19 cellular contexts compared by ENCODE assay signal in the genomic region with DNA sequence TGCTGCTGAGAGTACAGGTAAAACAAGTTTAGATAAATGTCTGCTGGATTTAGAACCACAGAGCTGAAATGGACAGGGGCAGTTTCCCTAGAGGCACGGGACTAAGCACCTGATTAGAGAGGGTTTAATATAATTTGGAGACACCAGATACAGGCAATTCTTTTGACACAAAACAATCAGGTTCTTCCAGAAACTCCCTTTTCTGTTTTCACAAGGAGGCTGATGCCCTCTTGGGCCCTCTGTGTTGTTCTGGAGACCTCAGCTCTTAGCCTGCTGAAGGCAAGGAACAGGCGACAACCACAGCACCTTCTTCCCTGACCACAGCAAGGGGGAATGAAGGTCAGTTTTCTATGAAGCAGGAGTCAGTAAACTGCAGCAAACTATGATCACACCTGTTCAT. TPM values are rescaled to one million over a fixed set of nuclear protein-coding genes. Genes with fewer than 3 reads are reported as not detected.
DNase-seq lines count a peak whose midpoint lies in the region; ATAC-seq, FAIRE-seq and TF ChIP-seq lines count a peak whose summit lies in the region.
"Had no signal": no experiment of that assay in that cellular context is flagged by ENCODE, and none has a peak within 500 bp of the region (broad histone marks: within the 10 kb centered on the region; RNA-seq: fewer than 3 reads in every experiment).

No MANE protein-coding gene starts in this region.

- no peak for DNase-seq in activated CD4-positive, alpha-beta T cell treated with anti-CD3 and anti-CD28 coated beads for 36 hours
- DNase-seq in activated CD4-positive, alpha-beta T cell treated with anti-CD3 and anti-CD28 coated beads for 4 hours: no peak
- no peak for DNase-seq in mammary epithelial cell
- DNase-seq in MCF 10A (ENCODE audit: unreplicated experiment): no peak
- no peak for DNase-seq in GM12878 (ENCODE audit: low read depth, low spot score)
- DNase-seq in type B pancreatic cell (ENCODE audit: extremely low spot score, unreplicated experiment): no peak
- DNase-seq in activated gamma-delta T cell (lab: John Stamatoyannopoulos, UW): no peak
- DNase-seq: 8988T, DMS 273 treated with DMSO at 0.1 percent for 48 hours, GOT3, KG1, NCI-H1105, NCI-H187, NCI-H446, NCI-H748 treated with DMSO at 0.1 percent for 48 hours had no signal

- H3K27ac Mint-ChIP-seq in activated CD4-positive, alpha-beta T cell treated with anti-CD3 and anti-CD28 coated beads for 36 hours: peak overlapping the region; percentile 2
- no peak overlapping the region for H3K27ac Mint-ChIP-seq in MCF 10A (ENCODE audit: low read depth, unreplicated experiment)
- peak overlapping the region; percentile 79 for H3K27ac Mint-ChIP-seq in type B pancreatic cell

- no peaks in the 10 kb centered on the region for H3K4me1 ChIP-seq in mammary epithelial cell (ENCODE audit: insufficient read depth, low read length)
- peaks cover 26% of the 10 kb centered on the region for H3K4me1 ChIP-seq in GM12878 (ENCODE audit: control insufficient read depth, insufficient read depth, low read length)
- H3K4me1 ChIP-seq: BLaER1 had no signal

- peak overlapping the region; percentile 80 for H3K4me3 Mint-ChIP-seq in activated CD4-positive, alpha-beta T cell treated with anti-CD3 and anti-CD28 coated beads for 36 hours
- H3K4me3 Mint-ChIP-seq in MCF 10A (ENCODE audit: unreplicated experiment) (no peak overlapping the region), type B pancreatic cell (peak overlapping the region; percentile 3)

- no peaks in the 10 kb centered on the region for H3K36me3 ChIP-seq in mammary epithelial cell (ENCODE audit: insufficient read depth, low read length)
- no peaks in the 10 kb centered on the region for H3K36me3 ChIP-seq in GM12878 (ENCODE audit: control insufficient read depth in 2 of 2, insufficient read depth in 2 of 2, low read length in 1 of 2)
- H3K36me3 ChIP-seq: BLaER1 had no signal

- H3K4me2 ChIP-seq in mammary epithelial cell (ENCODE audit: insufficient read depth, low read depth, low read length) (no peak overlapping the region), GM12878 (ENCODE audit: control insufficient read depth, insufficient read depth) (peak overlapping the region; percentile 47)
- H3K4me2 ChIP-seq: BLaER1 had no signal

- ATAC-seq in activated CD4-positive, alpha-beta T cell treated with anti-CD3 and anti-CD28 coated beads for 36 hours: no peak
- ATAC-seq in GM12878 (no peak), HG03045 (IDR thresholded peaks at IDR 0.05; ENCODE audit: unreplicated experiment) (no peak)
- ATAC-seq: Panc1 had no signal

- H2AFZ ChIP-seq in mammary epithelial cell (ENCODE audit: low read depth, low read length) (peak overlapping the region; percentile 10), GM12878 (ENCODE audit: control insufficient read depth, low read depth, low read length) (no peak overlapping the region)

- no peak for TF ChIP-seq POLR2A in GM12878 (IDR thresholded peaks at IDR 0.05; ENCODE audit: low read depth, low read length)

- no peak overlapping the region for H3K4me3 ChIP-seq in mammary epithelial cell (replicated peaks in 1 of 3; ENCODE audit: insufficient read depth in 1 of 3, low read depth in 2 of 3, low read length in 3 of 3)
- H3K4me3 ChIP-seq in GM12878: peak overlapping the region; percentile 7; the same call in 1 of the 2 replicates
- H3K4me3 ChIP-seq: BLaER1 had no signal

- POLR2A ChIA-PET in activated CD4-positive, alpha-beta T cell treated with anti-CD3 and anti-CD28 coated beads for 36 hours (lab: Charles Lee): no interaction called here
- POLR2A ChIA-PET in MCF 10A (lab: Yijun Ruan, JAX) (interaction anchor here (0.7 kb wide), 1 partner anchor 713 kb away, joined by 3 read pairs; no protein-coding TSS in a partner anchor), GM12878 (lab: Charles Lee) (interaction anchor here (0.6 kb wide), 1 partner anchor 15 kb away, joined by 3 read pairs; no protein-coding TSS in a partner anchor)

- no peak overlapping the region for H3K27ac ChIP-seq in mammary epithelial cell (ENCODE audit: insufficient read depth, low read depth, low read length)
- H3K27ac ChIP-seq in GM12878 (ENCODE audit: control insufficient read depth, insufficient read depth): no peak overlapping the region
- H3K27ac ChIP-seq: BLaER1, HL-60 had no signal

- H3K4me1 Mint-ChIP-seq in activated CD4-positive, alpha-beta T cell treated with anti-CD3 and anti-CD28 coated beads for 36 hours: peaks cover 33% of the 10 kb centered on the region
- H3K4me1 Mint-ChIP-seq in MCF 10A (ENCODE audit: insufficient read depth, unreplicated experiment): no peaks in the 10 kb centered on the region
- H3K4me1 Mint-ChIP-seq in type B pancreatic cell (ENCODE audit: unreplicated experiment): peaks cover 17% of the 10 kb centered on the region

- TF ChIP-seq CTCF in mammary epithelial cell (conservative IDR thresholded peaks at IDR 0.05 in 1 of 2, IDR thresholded peaks at IDR 0.05 in 1 of 2; ENCODE audit: extremely low read depth in 1 of 2, insufficient read depth in 1 of 2, low read depth in 1 of 2, low read length in 2 of 2): no peak
- TF ChIP-seq CTCF in MCF 10A (IDR thresholded peaks at IDR 0.05; ENCODE audit: unreplicated experiment): no peak
- TF ChIP-seq CTCF in GM12878 (IDR thresholded peaks at IDR 0.05 in 2 of 3, conservative IDR thresholded peaks at IDR 0.05 in 1 of 3; ENCODE audit: control insufficient read depth in 2 of 3, extremely low read depth in 1 of 3, insufficient read depth in 1 of 3, low read depth in 3 of 3, low read length in 3 of 3): no peak
- TF ChIP-seq CTCF in type B pancreatic cell (conservative IDR thresholded peaks at IDR 0.05): no peak

- no peaks in the 10 kb centered on the region for H3K9me3 Mint-ChIP-seq in activated CD4-positive, alpha-beta T cell treated with anti-CD3 and anti-CD28 coated beads for 36 hours (ENCODE audit: low read depth)
- H3K9me3 Mint-ChIP-seq in MCF 10A (ENCODE audit: unreplicated experiment): no peaks in the 10 kb centered on the region
- H3K9me3 Mint-ChIP-seq in type B pancreatic cell: no peaks in the 10 kb centered on the region

- BruUV-seq in mammary epithelial cell (replicated peaks; lab: Mats Ljungman, UMichigan) (no TSS peak), MCF 10A (replicated peaks; lab: Mats Ljungman, UMichigan) (no TSS peak), GM12878 (replicated peaks; lab: Mats Ljungman, UMichigan) (no TSS peak)

- RAD21 ChIA-PET in GM12878 (lab: Charles Lee; ENCODE audit: unreplicated experiment): no interaction called here

- H3K9me3 ChIP-seq in mammary epithelial cell (replicated peaks; ENCODE audit: insufficient read depth, low read length): no peaks in the 10 kb centered on the region
- no peaks in the 10 kb centered on the region for H3K9me3 ChIP-seq in GM12878 (replicated peaks; ENCODE audit: control insufficient read depth, insufficient read depth, low read length)

- dilution Hi-C loops in mammary epithelial cell (cut with HindIII; ENCODE audit: low sequenced_read_pairs): no loop called here

- H3K79me2 ChIP-seq in mammary epithelial cell (ENCODE audit: insufficient read depth, low read length): no peaks in the 10 kb centered on the region
- peaks cover 2% of the 10 kb centered on the region; the same call in 1 of the 2 replicates for H3K79me2 ChIP-seq in GM12878 (ENCODE audit: control insufficient read depth, insufficient read depth, low read length)

- CTCF ChIA-PET in activated CD4-positive, alpha-beta T cell treated with anti-CD3 and anti-CD28 coated beads for 36 hours (lab: Charles Lee): interaction anchor here (0.7 to 2.1 kb wide), 8 partner anchors 14 to 265 kb away, joined by 3 to 8 read pairs (median 3); a partner anchor contains a TSS
- CTCF ChIA-PET in mammary epithelial cell (lab: Charles Lee; ENCODE audit: low non-redundant PET): no interaction called here
- CTCF ChIA-PET in MCF 10A (lab: Yijun Ruan, JAX): interaction anchor here (0.6 to 9.9 kb wide), 6 partner anchors 11 to 468 kb away, joined by 3 to 226 read pairs (median 8); no protein-coding TSS in a partner anchor
- CTCF ChIA-PET in GM12878 (lab: Yijun Ruan, JAX): interaction anchor here (1.3 to 3.4 kb wide), 5 partner anchors 22 to 219 kb away, joined by 3 to 30 read pairs (median 4); a partner anchor contains a TSS

- 90% methylated on average over 2 of the region's 2 CpGs for WGBS in mammary epithelial cell (ENCODE audit: low coverage, missing lambda C conversion rate)
- 94% methylated on average over 2 of the region's 2 CpGs for WGBS in GM12878 (ENCODE audit: insufficient coverage, insufficient replicate concordance, low lambda C conversion rate, missing lambda C conversion rate)

- peaks cover 3% of the 10 kb centered on the region for H3K36me3 Mint-ChIP-seq in activated CD4-positive, alpha-beta T cell treated with anti-CD3 and anti-CD28 coated beads for 36 hours (ENCODE audit: low read depth)
- H3K36me3 Mint-ChIP-seq in MCF 10A (ENCODE audit: insufficient read depth, unreplicated experiment) (no peaks in the 10 kb centered on the region), type B pancreatic cell (no peaks in the 10 kb centered on the region)

- TF ChIP-seq RAD21 in GM12878 (IDR thresholded peaks at IDR 0.05; ENCODE audit: insufficient read depth, low read depth, low read length): no peak

- H3K9ac ChIP-seq in mammary epithelial cell (ENCODE audit: insufficient read depth, low read length): no peak overlapping the region
- peak overlapping the region; percentile 26; the same call in 1 of the 2 replicates for H3K9ac ChIP-seq in GM12878 (ENCODE audit: control insufficient read depth, insufficient read depth, low read length)
- H3K9ac ChIP-seq: BLaER1 had no signal

- in situ Hi-C loops in mammary epithelial cell (cut with MboI; ENCODE audit: low sequenced_read_pairs in 2 of 2): loop anchor here in 1 of 2 donors (5.0 to 25.0 kb wide), 2 partner anchors 258 to 718 kb away; no protein-coding TSS in a partner anchor
- in situ Hi-C loops in GM12878 (cut with MboI): no loop called here

- H3K27me3 ChIP-seq in mammary epithelial cell (ENCODE audit: insufficient read depth, low read length) (no peaks in the 10 kb centered on the region), GM12878 (replicated peaks in 1 of 2; ENCODE audit: control insufficient read depth in 2 of 2, insufficient read depth in 2 of 2, low read length in 1 of 2) (no peaks in the 10 kb centered on the region)
- H3K27me3 ChIP-seq: BLaER1 had no signal

- SMC1A ChIA-PET in GM12878 (lab: Charles Lee; ENCODE audit: uncharacterized antibody, unreplicated experiment): interaction anchor here (0.6 to 5.4 kb wide), 5 partner anchors 18 to 706 kb away, joined by 3 to 33 read pairs (median 4); a partner anchor contains a TSS

- H3K27me3 Mint-ChIP-seq in activated CD4-positive, alpha-beta T cell treated with anti-CD3 and anti-CD28 coated beads for 36 hours: peaks cover 5% of the 10 kb centered on the region
- H3K27me3 Mint-ChIP-seq in MCF 10A (ENCODE audit: insufficient read depth, unreplicated experiment) (no peaks in the 10 kb centered on the region), type B pancreatic cell (no peaks in the 10 kb centered on the region)

- intact Hi-C loops in activated CD4-positive, alpha-beta T cell treated with anti-CD3 and anti-CD28 coated beads for 36 hours (cut with DNase I, micrococcal nuclease): loop anchor here (5.0 to 10.0 kb wide), 3 partner anchors 118 to 570 kb away; a partner anchor contains a TSS
- intact Hi-C loops in mammary epithelial cell (cut with micrococcal nuclease) (no loop called here), MCF 10A (cut with micrococcal nuclease) (no loop called here), GM12878 (cut with micrococcal nuclease; ENCODE audit: unreplicated experiment) (no loop called here)

- H4K20me1 ChIP-seq in mammary epithelial cell (ENCODE audit: insufficient read depth, low read length): no peaks in the 10 kb centered on the region
- H4K20me1 ChIP-seq in GM12878 (ENCODE audit: control insufficient read depth, insufficient read depth): no peaks in the 10 kb centered on the region
- H4K20me1 ChIP-seq: BLaER1 had no signal

- no peak for TF ChIP-seq EP300 in GM12878 (IDR thresholded peaks at IDR 0.05; ENCODE audit: borderline replicate concordance in 1 of 2, control insufficient read depth in 1 of 2, low read depth in 2 of 2, low read length in 2 of 2)

- FAIRE-seq in GM12878 (lab: Jason Lieb, UNC): no peak

RNA-seq across cellular contexts. Expression of a gene that starts 14.5 kb away (rescaled TPM):
- 1 to 10 TPM; 4.2 to 4.6 TPM for total RNA-seq in activated CD4-positive, alpha-beta T cell treated with anti-CD3 and anti-CD28 coated beads for 36 hours
- total RNA-seq in mammary epithelial cell (10 to 100 TPM; 39.8 to 97.0 TPM), MCF 10A (2022) (11.5 and 12.4 TPM in 2 replicates), GM12878 (2014; rRNA removed) (6.7 and 10.4 TPM in 2 replicates), GM12878 (2014; rRNA removed; fragmentation: Illumina TruSeq; extraction: Trizol) (8.8 and 9.7 TPM in 2 replicates), GM12878 (2021) (10.0 and 12.5 TPM in 2 replicates), type B pancreatic cell (ENCODE audit: low replicate concordance) (23.8 and 50.3 TPM in 2 replicates)
- polyA plus RNA-seq in mammary epithelial cell (50.6 TPM), GM12878 (2011; rRNA removed) (8.2 and 9.3 TPM in 2 replicates), GM12878 (2014; fragmentation: Illumina TruSeq; extraction: Trizol) (13.5 and 17.8 TPM in 2 replicates), GM12878 (2014; fragmentation: Nextera tagmentation; extraction: Ambion mirVana) (1 to 10 TPM; 2.8 to 4.0 TPM), GM12878 (2014; rRNA removed) (6.9 and 7.7 TPM in 2 replicates), GM12878 (2016; fragmentation: Nextera tagmentation; extraction: Ambion mirVana) (1 to 10 TPM; 6.3 to 7.3 TPM)
- polyA minus RNA-seq in mammary epithelial cell: 21.4 TPM
- 1.4 and 2.8 TPM in 2 replicates for total RNA-seq in GM12878 (2013; cell fraction: nucleolus; rRNA removed)
- polyA plus RNA-seq in GM12878 (2011; ENCODE audit: low read depth): 10.8 TPM
- polyA plus RNA-seq in GM12878 (2011; cell fraction: cytosol; rRNA removed): 4.5 and 7.5 TPM in 2 replicates
- polyA plus RNA-seq in GM12878 (2011; cell fraction: nucleus; rRNA removed): 4.2 and 5.0 TPM in 2 replicates
- polyA plus RNA-seq in GM12878 (2012): 10.1 and 10.4 TPM in 2 replicates
- polyA minus RNA-seq in GM12878 (2011; rRNA and poly(A)+ RNA removed): 16.5 and 19.1 TPM in 2 replicates
- polyA minus RNA-seq in GM12878 (2011; cell fraction: cytosol; rRNA and poly(A)+ RNA removed): 2.4 and 2.7 TPM in 2 replicates
- polyA minus RNA-seq in GM12878 (2011; cell fraction: nucleus; rRNA and poly(A)+ RNA removed): 2.1 and 4.0 TPM in 2 replicates

RNA-seq across cellular contexts. Expression of a gene that starts 50.3 kb away (rescaled TPM):
- 1 to 10 TPM; 7.0 to 8.3 TPM for total RNA-seq in activated CD4-positive, alpha-beta T cell treated with anti-CD3 and anti-CD28 coated beads for 36 hours
- total RNA-seq in mammary epithelial cell (10 to 100 TPM; 18.2 to 32.3 TPM), MCF 10A (2022) (22.6 and 27.0 TPM in 2 replicates), GM12878 (2014; rRNA removed) (11.4 and 11.5 TPM in 2 replicates), GM12878 (2014; rRNA removed; fragmentation: Illumina TruSeq; extraction: Trizol) (12.1 and 12.8 TPM in 2 replicates), GM12878 (2021) (8.3 TPM in 2 replicates), type B pancreatic cell (ENCODE audit: low replicate concordance) (19.8 and 23.4 TPM in 2 replicates)
- polyA plus RNA-seq in mammary epithelial cell (12.6 TPM), GM12878 (2011; rRNA removed) (18.6 and 28.7 TPM in 2 replicates), GM12878 (2014; fragmentation: Illumina TruSeq; extraction: Trizol) (13.0 and 15.2 TPM in 2 replicates), GM12878 (2014; fragmentation: Nextera tagmentation; extraction: Ambion mirVana) (1 to 10 TPM; 4.4 to 7.9 TPM), GM12878 (2014; rRNA removed) (7.0 and 7.5 TPM in 2 replicates), GM12878 (2016; fragmentation: Nextera tagmentation; extraction: Ambion mirVana) (10 to 100 TPM; 11.7 to 12.5 TPM)
- 10.6 TPM for polyA minus RNA-seq in mammary epithelial cell
- total RNA-seq in GM12878 (2013; cell fraction: nucleolus; rRNA removed): 7.3 and 7.7 TPM in 2 replicates
- 2.3 TPM for polyA plus RNA-seq in GM12878 (2011; ENCODE audit: low read depth)
- 5.6 and 6.2 TPM in 2 replicates for polyA plus RNA-seq in GM12878 (2011; cell fraction: cytosol; rRNA removed)
- polyA plus RNA-seq in GM12878 (2011; cell fraction: nucleus; rRNA removed): 2.8 and 4.3 TPM in 2 replicates
- polyA plus RNA-seq in GM12878 (2012): 3.8 and 4.7 TPM in 2 replicates
- polyA minus RNA-seq in GM12878 (2011; rRNA and poly(A)+ RNA removed): 3.5 and 6.9 TPM in 2 replicates
- 4.0 and 4.5 TPM in 2 replicates for polyA minus RNA-seq in GM12878 (2011; cell fraction: cytosol; rRNA and poly(A)+ RNA removed)
- polyA minus RNA-seq in GM12878 (2011; cell fraction: nucleus; rRNA and poly(A)+ RNA removed): 4.8 and 10.6 TPM in 2 replicates

Comparison
In these comparisons a context has a peak if more than half of its experiments do, and no peak if none do; other contexts are left out.
1. intact Hi-C loops: an anchor here in activated CD4-positive, alpha-beta T cell treated with anti-CD3 and anti-CD28 coated beads for 36 hours (5.0 to 10.0 kb wide); none called in mammary epithelial cell, MCF 10A and GM12878.